Comparison of ENCODE assay signal across 8 cellular contexts in genomic region chr19:36797786-36798108, GRCh38. TPM values are rescaled to one million over a fixed set of nuclear protein-coding genes. Genes with fewer than 3 reads are reported as not detected.
DNase-seq lines count a peak whose midpoint lies in the region; ATAC-seq and TF ChIP-seq lines count a peak whose summit lies in the region.

No MANE protein-coding gene starts in this region.

- intact Hi-C loops in activated naive CD4-positive, alpha-beta T cell treated with anti-CD3 and anti-CD28 coated beads for 36 hours (cut with micrococcal nuclease), result loop anchor here (1.0 kb wide), 2 partner anchors 25 to 53 kb away; partner anchors contain the start of genes ZNF345 and ZNF850

- no peak for DNase-seq in activated naive CD4-positive, alpha-beta T cell treated with anti-CD3 and anti-CD28 coated beads for 36 hours
- DNase-seq in activated naive CD4-positive, alpha-beta T cell (lab: John Stamatoyannopoulos, UW), result no peak
- DNase-seq in lung (ENCODE audit: low spot score), result no peak
- no peak for DNase-seq in type B pancreatic cell (ENCODE audit: extremely low spot score, unreplicated experiment)
- no peak for DNase-seq in stimulated activated CD4-positive, alpha-beta T cell treated with anti-CD3 and anti-CD28 coated beads, Interleukin-1b, Interleukin-23, amount 100 ng/mL, for 48 hours
- DNase-seq in epidermal melanocyte (ENCODE audit: insufficient read length, low spot score), result no peak

- peak overlapping the region; percentile 71 to 91 for H3K27ac ChIP-seq in lung (ENCODE audit: low read depth in 1 of 2, low read length in 1 of 2)

- H3K4me3 Mint-ChIP-seq in activated naive CD4-positive, alpha-beta T cell treated with anti-CD3 and anti-CD28 coated beads for 36 hours, result peak overlapping the region; percentile 84
- H3K4me3 Mint-ChIP-seq in brain (peak overlapping the region; percentile 88 to 93 (median 91)), type B pancreatic cell (peak overlapping the region; percentile 89)

- 1% methylated on average over 9 of the region's 9 CpGs for WGBS in lung, 2 donors

- peak overlapping the region; percentile 89 for H3K27ac Mint-ChIP-seq in activated naive CD4-positive, alpha-beta T cell treated with anti-CD3 and anti-CD28 coated beads for 36 hours
- H3K27ac Mint-ChIP-seq in brain (peak overlapping the region; percentile 74 to 96 (median 90)), type B pancreatic cell (peak overlapping the region; percentile 90)

- peaks cover 0 to 23% of the 10 kb centered on the region in 2 donors for H3K9me3 ChIP-seq in lung (ENCODE audit: control insufficient read depth in 2 of 2, insufficient read depth in 1 of 2, low read length in 1 of 2)

- TF ChIP-seq CTCF in brain (conservative IDR thresholded peaks at IDR 0.05) (no peak), lung (IDR thresholded peaks at IDR 0.05; ENCODE audit: control extremely low read depth, extremely low read depth) (no peak), type B pancreatic cell (conservative IDR thresholded peaks at IDR 0.05) (no peak)

- ATAC-seq in lung (ENCODE audit: insufficient read depth, low FRiP score) (no peak), HG03521 (IDR thresholded peaks at IDR 0.05; ENCODE audit: unreplicated experiment) (no peak)

- peaks cover 8% of the 10 kb centered on the region for H3K4me1 Mint-ChIP-seq in activated naive CD4-positive, alpha-beta T cell treated with anti-CD3 and anti-CD28 coated beads for 36 hours (ENCODE audit: low read depth)
- peaks cover 22% of the 10 kb centered on the region for H3K4me1 Mint-ChIP-seq in brain
- no peaks in the 10 kb centered on the region for H3K4me1 Mint-ChIP-seq in type B pancreatic cell (ENCODE audit: unreplicated experiment)

- H3K36me3 ChIP-seq in lung (ENCODE audit: control insufficient read depth in 2 of 2, insufficient read depth in 2 of 2, low read length in 2 of 2), result peaks cover 5 to 22% of the 10 kb centered on the region in 2 donors

- H3K4me3 ChIP-seq in lung, result peak overlapping the region; percentile 99

- H3K36me3 Mint-ChIP-seq in activated naive CD4-positive, alpha-beta T cell treated with anti-CD3 and anti-CD28 coated beads for 36 hours (ENCODE audit: low read depth), result peaks cover 45% of the 10 kb centered on the region
- peaks cover 55% of the 10 kb centered on the region for H3K36me3 Mint-ChIP-seq in brain
- peaks cover 16% of the 10 kb centered on the region for H3K36me3 Mint-ChIP-seq in type B pancreatic cell

- peaks cover 0 to 6% of the 10 kb centered on the region in 2 donors for H3K4me1 ChIP-seq in lung (ENCODE audit: control insufficient read depth in 2 of 2, insufficient read depth in 2 of 2, low read length in 2 of 2)

- H3K27me3 Mint-ChIP-seq in activated naive CD4-positive, alpha-beta T cell treated with anti-CD3 and anti-CD28 coated beads for 36 hours (ENCODE audit: low read depth), result no peaks in the 10 kb centered on the region
- H3K27me3 Mint-ChIP-seq in brain (peaks cover 9% of the 10 kb centered on the region), type B pancreatic cell (no peaks in the 10 kb centered on the region)

- no peaks in the 10 kb centered on the region for H3K27me3 ChIP-seq in lung (ENCODE audit: control insufficient read depth, insufficient read depth)

- CTCF ChIA-PET in activated naive CD4-positive, alpha-beta T cell treated with anti-CD3 and anti-CD28 coated beads for 36 hours (lab: Charles Lee), result no interaction called here

- H3K9me3 Mint-ChIP-seq in activated naive CD4-positive, alpha-beta T cell treated with anti-CD3 and anti-CD28 coated beads for 36 hours, result peaks cover 35% of the 10 kb centered on the region
- H3K9me3 Mint-ChIP-seq in brain (peaks cover 38 to 81% (median 58%) of the 10 kb centered on the region in 5 experiments), type B pancreatic cell (peaks cover 14% of the 10 kb centered on the region)

RNA-seq across cellular contexts. Expression of gene ZNF850, which starts 25.1 kb away (rescaled TPM):
- 10 to 100 TPM; 11.2 to 11.3 TPM for total RNA-seq in activated naive CD4-positive, alpha-beta T cell treated with anti-CD3 and anti-CD28 coated beads for 36 hours
- polyA plus RNA-seq in brain (ENCODE audit: insufficient read depth, low read depth, low replicate concordance) (0.53 TPM), lung (under 1 TPM; 0.31 to 0.38 TPM)
- total RNA-seq in lung (1 to 10 TPM; 3.1 to 4.9 TPM), type B pancreatic cell (ENCODE audit: low replicate concordance) (10.4 and 11.3 TPM in 2 replicates)

RNA-seq across cellular contexts. Expression of gene ZNF790, which starts 40.4 kb away (rescaled TPM):
- total RNA-seq in activated naive CD4-positive, alpha-beta T cell treated with anti-CD3 and anti-CD28 coated beads for 36 hours, result 1 to 10 TPM; 4.9 to 5.2 TPM
- polyA plus RNA-seq in brain (ENCODE audit: insufficient read depth, low read depth, low replicate concordance) (1.4 TPM), lung (1 to 10 TPM; 2.0 to 2.5 TPM)
- total RNA-seq in lung (10 to 100 TPM in 1 of 2 donors, 1 to 10 TPM in 1; 5.9 to 10.7 TPM), type B pancreatic cell (ENCODE audit: low replicate concordance) (10.0 and 10.1 TPM in 2 replicates)

RNA-seq across cellular contexts. Expression of gene ZNF345, which starts 52.9 kb away (rescaled TPM):
- 1 to 10 TPM; 3.0 to 3.6 TPM for total RNA-seq in activated naive CD4-positive, alpha-beta T cell treated with anti-CD3 and anti-CD28 coated beads for 36 hours
- 1.4 TPM for polyA plus RNA-seq in brain (ENCODE audit: insufficient read depth, low read depth, low replicate concordance)
- 10 to 100 TPM in 1 of 2 donors, 1 to 10 TPM in 1; 3.8 to 22.5 TPM for total RNA-seq in lung
- 1 to 10 TPM; 1.8 to 3.2 TPM for polyA plus RNA-seq in lung
- 10.9 and 12.5 TPM in 2 replicates for total RNA-seq in type B pancreatic cell (ENCODE audit: low replicate concordance)
